ENCODE assay signal across 20 cellular contexts in the genomic region with DNA sequence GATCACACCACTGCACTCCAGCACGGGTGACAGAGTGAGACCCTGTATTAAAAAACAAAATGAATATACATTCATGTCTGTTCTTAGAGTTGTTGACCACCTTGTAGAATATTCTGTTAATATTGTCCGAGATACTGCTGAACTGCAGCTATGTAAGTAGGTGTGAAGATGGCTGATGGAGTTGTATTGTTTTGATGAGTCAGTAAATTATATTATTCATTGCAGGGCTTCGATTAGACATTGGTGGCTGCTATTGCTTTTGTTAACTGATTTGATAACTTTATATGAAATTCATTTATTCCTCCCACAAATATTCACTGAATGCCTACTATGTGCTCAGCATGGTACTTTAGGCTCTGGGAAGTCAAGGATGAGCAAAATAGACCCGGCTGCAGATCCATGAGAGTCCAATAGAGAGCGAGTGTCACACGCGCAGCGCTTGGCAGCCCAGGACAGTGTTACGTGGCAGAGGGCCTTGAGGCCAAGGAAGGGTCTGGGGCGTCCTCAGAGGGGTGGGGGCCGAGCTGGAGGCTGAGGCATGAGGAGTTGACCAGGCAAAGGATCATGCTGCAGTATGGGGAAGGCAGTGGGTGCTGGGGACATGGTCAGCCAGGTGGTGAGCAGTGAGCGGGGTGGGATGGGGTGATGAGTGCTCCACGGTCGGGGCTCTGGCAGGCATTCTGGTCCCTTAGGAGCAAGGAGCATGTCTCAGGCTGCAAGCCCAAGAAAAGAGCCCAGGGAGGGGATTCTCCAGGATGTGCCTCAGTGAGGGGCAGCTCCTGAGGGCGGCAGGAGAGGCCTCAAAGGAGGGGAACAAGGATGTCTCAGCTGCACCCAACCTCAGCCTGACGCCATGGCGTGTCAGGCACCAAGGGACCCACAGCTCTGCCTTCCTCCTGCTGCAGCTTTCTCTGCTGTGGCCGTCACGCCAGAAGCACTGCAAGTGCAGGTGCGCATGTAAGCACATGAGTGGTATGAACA.
DNase-seq lines count a peak whose midpoint lies in the region; ATAC-seq, FAIRE-seq and TF ChIP-seq lines count a peak whose summit lies in the region.
"Had no signal": no experiment of that assay in that cellular context is flagged by ENCODE, and none has a peak within 500 bp of the region (broad histone marks: within the 10 kb centered on the region; RNA-seq: fewer than 3 reads in every experiment).

No MANE protein-coding gene starts in this region.

- no peak overlapping the region for H4K8ac ChIP-seq in H1 (ENCODE audit: extremely low read depth, insufficient read depth, low read length)
- peak overlapping the region; percentile 33 for H4K8ac ChIP-seq in neuronal stem cell (ENCODE audit: low read depth, low read length)

- no peak for DNase-seq in HepG2 (ENCODE audit: low spot score)
- DNase-seq in right lobe of liver = no peak
- DNase-seq in H1 (ENCODE audit: low read depth in 1 of 2, low spot score in 2 of 2) = no peak
- DNase-seq in neuronal stem cell (ENCODE audit: low spot score) = no peak
- no peak for DNase-seq in effector CD4-positive, alpha-beta T cell
- DNase-seq in NCI-H2029 treated with DMSO at 0.1 percent for 48 hours (lab: John Stamatoyannopoulos, UW) = no peak
- DNase-seq in CD14-positive monocyte (ENCODE audit: low spot score) = no peak
- DNase-seq: ACHN; CD8-positive, alpha-beta T cell; DND-41; HCEC 1CT; NCI-H1105; NCI-H2081; NCI-H446 treated with DMSO at 0.1 percent for 48 hours; NCI-H526 treated with DMSO at 0.1 percent for 48 hours; Right ventricle myocardium superior had no signal

- 0 out of 2 replicates have a peak overlapping the region, but pooled peaks have one; percentile 55 for H2BK20ac ChIP-seq in H1 (ENCODE audit: low read length)

- ATAC-seq in HepG2 = no peak
- ATAC-seq in right lobe of liver = no peak
- ATAC-seq: CD8-positive, alpha-beta T cell; GM12878 had no signal

- H3K27me3 ChIP-seq in HepG2 (ENCODE audit: control insufficient read depth in 1 of 2, insufficient read depth in 2 of 2, low read length in 2 of 2) (peaks cover 1 to 5% of the 10 kb centered on the region in 2 experiments; a peak in 2 of 5 replicates), right lobe of liver (no peaks in the 10 kb centered on the region), H1 (replicated peaks in 1 of 4; ENCODE audit: control insufficient read depth in 3 of 4, extremely low read depth in 1 of 4, insufficient read depth in 3 of 4, low read length in 3 of 4) (no peaks in the 10 kb centered on the region; a peak in 1 of 7 replicates), neuronal stem cell (ENCODE audit: control insufficient read depth in 3 of 3, insufficient read depth in 3 of 3, low read depth in 1 of 3, low read length in 3 of 3) (no peaks in the 10 kb centered on the region)
- H3K27me3 ChIP-seq: BLaER1 treated with 17β-estradiol and CSF1 and Interleukin-3, amounts not matched to agents 10 nM and 100 nM had no signal

- peak overlapping the region; percentile 53 for H3K23ac ChIP-seq in H1 (ENCODE audit: insufficient read length)
- H3K23ac ChIP-seq in neuronal stem cell (ENCODE audit: low read depth, low read length, poor library complexity) = peak overlapping the region; percentile 1

- H2AFZ ChIP-seq in HepG2 (ENCODE audit: low read length) = no peak overlapping the region
- no peak overlapping the region for H2AFZ ChIP-seq in H1 (ENCODE audit: low read length)
- no peak overlapping the region for H2AFZ ChIP-seq in neuronal stem cell (ENCODE audit: low read length)

- no peak overlapping the region for H3K4me2 ChIP-seq in HepG2 (ENCODE audit: low read depth, low read length)
- no peak overlapping the region for H3K4me2 ChIP-seq in H1 (ENCODE audit: insufficient read depth in 1 of 2, low read depth in 2 of 2, low read length in 2 of 2)
- H3K4me2 ChIP-seq in neuronal stem cell (ENCODE audit: insufficient read depth, low read length, poor library complexity, severe bottlenecking) = no peak overlapping the region
- H3K4me2 ChIP-seq: KMS-11 had no signal

- no TSS peak for BruUV-seq in HepG2 (replicated peaks; lab: Mats Ljungman, UMichigan)

- no peak overlapping the region for H3K4me3 Mint-ChIP-seq in CD14-positive monocyte
- H3K4me3 Mint-ChIP-seq: CD8-positive, alpha-beta T cell had no signal

- H2AK5ac ChIP-seq in H1 (ENCODE audit: low read depth, low read length) (peak overlapping the region; percentile 84), neuronal stem cell (ENCODE audit: low read depth, low read length) (no peak overlapping the region)

- no peak for TF ChIP-seq CTCF in HepG2 (CRISPR knock-in tag; IDR thresholded peaks at IDR 0.05)
- no peak for TF ChIP-seq CTCF in right lobe of liver (IDR thresholded peaks at IDR 0.05)
- TF ChIP-seq CTCF in H1 (IDR thresholded peaks at IDR 0.05; ENCODE audit: control extremely low read depth in 1 of 3, insufficient read depth in 1 of 3, low read depth in 1 of 3, low read length in 3 of 3) = no peak
- TF ChIP-seq CTCF in CD14-positive monocyte (IDR thresholded peaks at IDR 0.05) = no peak

- H3K79me1 ChIP-seq in H1 (ENCODE audit: low read depth, low read length) = no peaks in the 10 kb centered on the region
- H3K79me1 ChIP-seq in neuronal stem cell (ENCODE audit: low read depth, low read length) = no peaks in the 10 kb centered on the region

- POLR2A ChIA-PET in HepG2 (lab: Yijun Ruan, JAX) (no interaction called here), H1 (lab: Charles Lee; ENCODE audit: partially characterized antibody) (no interaction called here)

- no peaks in the 10 kb centered on the region for H3K4me1 ChIP-seq in HepG2 (ENCODE audit: insufficient read depth, low read length)
- peaks cover 0 to 15% (median 3%) of the 10 kb centered on the region in 4 donors for H3K4me1 ChIP-seq in right lobe of liver
- peaks cover 0 to 4% (median 0%) of the 10 kb centered on the region in 4 experiments; a peak in 1 of 7 replicates for H3K4me1 ChIP-seq in H1 (replicated peaks in 1 of 4; ENCODE audit: control insufficient read depth in 3 of 4, insufficient read depth in 4 of 4, low read length in 3 of 4)
- H3K4me1 ChIP-seq in neuronal stem cell (ENCODE audit: control insufficient read depth in 2 of 2, insufficient read depth in 1 of 2, low read depth in 1 of 2, low read length in 2 of 2) = peaks cover 0 to 1% of the 10 kb centered on the region in 2 donors

- H2BK120ac ChIP-seq in H1 (replicated peaks; ENCODE audit: low read depth, low read length) = no peak overlapping the region
- no peak overlapping the region for H2BK120ac ChIP-seq in neuronal stem cell (ENCODE audit: low read depth, low read length)

- H3K9ac ChIP-seq in HepG2 (ENCODE audit: insufficient read depth, low read depth, low read length) (no peak overlapping the region), H1 (replicated peaks in 1 of 4; ENCODE audit: extremely low read depth in 1 of 4, low read depth in 3 of 4, low read length in 3 of 4) (no peak overlapping the region), neuronal stem cell (ENCODE audit: low read depth, low read length, poor library complexity) (peak overlapping the region; percentile 15)
- H3K9ac ChIP-seq: BLaER1 treated with 17β-estradiol and CSF1 and Interleukin-3, amounts not matched to agents 10 nM and 100 nM; KMS-11 had no signal

- H3K4me1 Mint-ChIP-seq in CD14-positive monocyte = peaks cover under 1% of the 10 kb centered on the region

- H3K9me3 ChIP-seq in HepG2 (ENCODE audit: low read length) = no peaks in the 10 kb centered on the region
- H3K9me3 ChIP-seq in right lobe of liver = no peaks in the 10 kb centered on the region
- no peaks in the 10 kb centered on the region for H3K9me3 ChIP-seq in H1 (ENCODE audit: insufficient read depth in 2 of 2, low read depth in 1 of 2, low read length in 1 of 2)
- peaks cover 0 to 4% of the 10 kb centered on the region in 2 donors for H3K9me3 ChIP-seq in neuronal stem cell (replicated peaks in 1 of 2; ENCODE audit: control insufficient read depth in 2 of 2, insufficient read depth in 1 of 2, low read depth in 1 of 2, low read length in 2 of 2)
- H3K9me3 ChIP-seq: BLaER1 treated with 17β-estradiol and CSF1 and Interleukin-3, amounts not matched to agents 10 nM and 100 nM had no signal

- in situ Hi-C loops in HepG2 (cut with HindIII; ENCODE audit: extremely low pct_ligation_motif_present, low pct_unique_long_range_greater_than_20kb) = no loop called here

- FAIRE-seq in HepG2 (lab: Jason Lieb, UNC) (no peak), H1 (lab: Jason Lieb, UNC) (no peak)
- FAIRE-seq: GM12878 had no signal

- H3K79me2 ChIP-seq in HepG2 (ENCODE audit: insufficient read depth, low read length) (no peaks in the 10 kb centered on the region), H1 (ENCODE audit: control insufficient read depth in 1 of 2, insufficient read depth in 2 of 2, low read length in 2 of 2) (no peaks in the 10 kb centered on the region)

- TF ChIP-seq EP300 in HepG2 (IDR thresholded peaks at IDR 0.05; ENCODE audit: low read depth in 2 of 2, low read length in 2 of 2) (no peak), HepG2 (CRISPR knock-in tag; IDR thresholded peaks at IDR 0.05; ENCODE audit: borderline replicate concordance) (no peak), H1 (IDR thresholded peaks at IDR 0.05; ENCODE audit: borderline replicate concordance in 1 of 2, low read depth in 2 of 2, low read length in 2 of 2) (no peak)

- H3K36me3 ChIP-seq in HepG2 (replicated peaks in 1 of 2; ENCODE audit: control insufficient read depth in 1 of 2, insufficient read depth in 2 of 2, low read length in 2 of 2) (no peaks in the 10 kb centered on the region), right lobe of liver (no peaks in the 10 kb centered on the region), H1 (ENCODE audit: control insufficient read depth in 2 of 4, insufficient read depth in 4 of 4, low read length in 3 of 4) (no peaks in the 10 kb centered on the region), neuronal stem cell (replicated peaks in 1 of 2; ENCODE audit: control insufficient read depth in 2 of 2, insufficient read depth in 2 of 2, low read length in 2 of 2) (no peaks in the 10 kb centered on the region)
- H3K36me3 ChIP-seq: BLaER1 treated with 17β-estradiol and CSF1 and Interleukin-3, amounts not matched to agents 10 nM and 100 nM had no signal

- peaks cover 2 to 6% (median 4%) of the 10 kb centered on the region in 3 donors for H3K27me3 Mint-ChIP-seq in CD14-positive monocyte (ENCODE audit: low read depth in 3 of 3)

- no peak overlapping the region for H3K56ac ChIP-seq in H1 (replicated peaks; ENCODE audit: insufficient read length, low read depth, low read length)

- H3K36me3 Mint-ChIP-seq in CD14-positive monocyte = no peaks in the 10 kb centered on the region
- H3K36me3 Mint-ChIP-seq: CD8-positive, alpha-beta T cell had no signal

- no peaks in the 10 kb centered on the region; the same call in 1 of the 2 replicates for H3K23me2 ChIP-seq in H1 (ENCODE audit: low read depth, low read length)

- CTCF ChIA-PET in HepG2 (lab: Yijun Ruan, JAX; ENCODE audit: low intra/inter-chr PET ratio, low total read pairs) = no interaction called here
- CTCF ChIA-PET in H1 (lab: Charles Lee; ENCODE audit: partially characterized antibody) = interaction anchor here (0.6 to 1.4 kb wide), 6 partner anchors 16 to 255 kb away, joined by 3 to 4 read pairs (median 3); no protein-coding TSS in a partner anchor

- intact Hi-C loops in HepG2 (cut with micrococcal nuclease; ENCODE audit: unreplicated experiment) = no loop called here
- intact Hi-C loops in right lobe of liver (cut with DNase I) = no loop called here
- intact Hi-C loops in CD14-positive monocyte (cut with micrococcal nuclease) = no loop called here

- 39% methylated on average over 15 of the region's 20 CpGs for WGBS in HepG2 (ENCODE audit: low lambda C conversion rate)
- WGBS in right lobe of liver (ENCODE audit: insufficient coverage, low coverage, low lambda C conversion rate, missing lambda C conversion rate) = 76% methylated on average over 14 of the region's 20 CpGs
- 83% methylated on average over 19 of the region's 20 CpGs; no CpG with 5 or more reads in 1 of the 2 experiments for WGBS in H1 (ENCODE audit: extremely low coverage in 1 of 2, insufficient coverage in 1 of 2, insufficient read length in 1 of 2, insufficient replicate concordance in 2 of 2, low coverage in 1 of 2, low lambda C conversion rate in 2 of 2, missing lambda C conversion rate in 1 of 2), 2 experiments
- WGBS in neuronal stem cell (ENCODE audit: extremely low coverage in 2 of 2, insufficient read length in 2 of 2, insufficient replicate concordance in 1 of 2), 2 donors = no CpG with 5 or more reads among the region's 20 CpGs

- H4K20me1 ChIP-seq in HepG2 (ENCODE audit: insufficient read depth, low read length) (no peaks in the 10 kb centered on the region), H1 (replicated peaks in 1 of 2; ENCODE audit: control insufficient read depth in 1 of 2, insufficient read depth in 2 of 2, low read length in 2 of 2) (peaks cover 0 to 4% of the 10 kb centered on the region in 2 experiments)
- H4K20me1 ChIP-seq: BLaER1 treated with 17β-estradiol and CSF1 and Interleukin-3, amounts not matched to agents 10 nM and 100 nM had no signal

- H3K18ac ChIP-seq in H1 (ENCODE audit: extremely low read depth, low read length) = no peak overlapping the region
- peak overlapping the region; percentile 51 for H3K18ac ChIP-seq in neuronal stem cell (ENCODE audit: low read length)

- H3K9me3 Mint-ChIP-seq in CD14-positive monocyte = no peaks in the 10 kb centered on the region
- H3K9me3 Mint-ChIP-seq: CD8-positive, alpha-beta T cell had no signal

- H3K4ac ChIP-seq in H1 (replicated peaks; ENCODE audit: insufficient read length, low read depth, low read length) (no peak overlapping the region), neuronal stem cell (ENCODE audit: low read length) (no peak overlapping the region)

- no peak for TF ChIP-seq POLR2A in HepG2 (IDR thresholded peaks at IDR 0.05; ENCODE audit: insufficient read depth in 1 of 2, low read depth in 2 of 2, low read length in 2 of 2)
- TF ChIP-seq POLR2A in right lobe of liver (IDR thresholded peaks at IDR 0.05) = no peak
- TF ChIP-seq POLR2A in H1 (IDR thresholded peaks at IDR 0.05; ENCODE audit: control extremely low read depth in 1 of 2, low read depth in 2 of 2, low read length in 2 of 2) = no peak

- H2BK5ac ChIP-seq in H1 (ENCODE audit: low read depth, low read length) (peak overlapping the region; percentile 44; the same call in 1 of the 2 replicates), neuronal stem cell (ENCODE audit: low read length) (no peak overlapping the region)

- H2BK12ac ChIP-seq in H1 (ENCODE audit: low read depth, low read length) (0 out of 2 replicates have a peak overlapping the region, but pooled peaks have one; percentile 43), neuronal stem cell (ENCODE audit: low read length) (no peak overlapping the region)

- H3K4me3 ChIP-seq in HepG2 (replicated peaks in 1 of 3; ENCODE audit: insufficient read depth in 1 of 3, low read depth in 2 of 3, low read length in 3 of 3) = no peak overlapping the region
- H3K4me3 ChIP-seq in right lobe of liver = no peak overlapping the region
- no peak overlapping the region for H3K4me3 ChIP-seq in H1 (ENCODE audit: extremely low read depth in 1 of 4, insufficient read depth in 2 of 4, low read depth in 3 of 4, low read length in 4 of 4)
- peak overlapping the region in 1 of 2 donors; percentile 46 for H3K4me3 ChIP-seq in neuronal stem cell (ENCODE audit: low read length in 2 of 2)
- H3K4me3 ChIP-seq: BLaER1 treated with 17β-estradiol and CSF1 and Interleukin-3, amounts not matched to agents 10 nM and 100 nM; GM12878 had no signal

- H4K5ac ChIP-seq in H1 (ENCODE audit: insufficient read length, low read depth, low read length) = no peak overlapping the region

- H4K91ac ChIP-seq in H1 (replicated peaks; ENCODE audit: insufficient read length, low read length) = no peak overlapping the region
- no peak overlapping the region for H4K91ac ChIP-seq in neuronal stem cell (ENCODE audit: low read depth, low read length, poor library complexity)

- H3K27ac ChIP-seq in HepG2 (ENCODE audit: extremely low read length, insufficient read depth, low read length) (no peak overlapping the region), right lobe of liver (no peak overlapping the region), H1 (ENCODE audit: low read depth, low read length) (no peak overlapping the region), neuronal stem cell (replicated peaks; ENCODE audit: low read length) (no peak overlapping the region)
- H3K27ac ChIP-seq: BLaER1 treated with 17β-estradiol and CSF1 and Interleukin-3, amounts not matched to agents 10 nM and 100 nM; HL-60; KMS-11 had no signal

- no peak overlapping the region for H3K27ac Mint-ChIP-seq in CD14-positive monocyte
- H3K27ac Mint-ChIP-seq: CD8-positive, alpha-beta T cell had no signal

- TF ChIP-seq RAD21 in HepG2 (CRISPR knock-in tag; IDR thresholded peaks at IDR 0.05) = no peak
- no peak for TF ChIP-seq RAD21 in H1 (IDR thresholded peaks at IDR 0.05 in 1 of 2, conservative IDR thresholded peaks at IDR 0.05 in 1 of 2; ENCODE audit: low read depth in 2 of 2, low read length in 2 of 2)

- H3K14ac ChIP-seq in H1 (ENCODE audit: insufficient read length) (peak overlapping the region; percentile 40), neuronal stem cell (ENCODE audit: low read length) (peak overlapping the region; percentile 48)

- H2BK15ac ChIP-seq in H1 (ENCODE audit: low read length) (peak overlapping the region; percentile 95; the same call in 1 of the 2 replicates), neuronal stem cell (ENCODE audit: low read length) (no peak overlapping the region)

Comparison
In these comparisons a context has a peak if more than half of its experiments do, and no peak if none do; other contexts are left out.
1. Of the 41 proteins assayed by ChIP-seq in both HepG2 and H1: peak only in HepG2: MAFK; only in H1: none; in both: none; in neither: 40.